Comparison of ENCODE assay signal across 15 cellular contexts in genomic region chr2:5673861-5674240, GRCh38. TPM values are rescaled to one million over a fixed set of nuclear protein-coding genes. Genes with fewer than 3 reads are reported as not detected.
A peak's percentile ranks its signal among the peaks of the same experiment; 100 is the strongest.
DNase-seq lines count a peak whose midpoint lies in the region; ATAC-seq and TF ChIP-seq lines count a peak whose summit lies in the region.
"Had no signal": no experiment of that assay in that cellular context is flagged by ENCODE, and none has a peak within 500 bp of the region (broad histone marks: within the 10 kb centered on the region; RNA-seq: fewer than 3 reads in every experiment).

No MANE protein-coding gene starts in this region.

- DNase-seq in AG04449 (ENCODE audit: low read depth, low spot score) = no peak
- no peak for DNase-seq in H7
- DNase-seq in astrocyte of the spinal cord (ENCODE audit: low read depth, low spot score) = peak; percentile 52
- DNase-seq in mesenchymal stem cell = peak; percentile 45
- DNase-seq in thyroid gland = no peak
- DNase-seq in NCI-H187 (lab: John Stamatoyannopoulos, UW) = no peak
- DNase-seq: activated CD4-positive, alpha-beta T cell treated with anti-CD3 and anti-CD28 coated beads, Interleukin-2, amount 50 U/mL, for 48 hours; activated gamma-delta T cell treated with Interleukin-2 at 50 U/mL for 16 hours; BE2C; esophagus squamous epithelium; NCI-H2107; stimulated activated CD4-positive, alpha-beta T cell treated with anti-CD3 and anti-CD28 coated beads, Interleukin-15, amount 100 ng/mL, for 24 hours had no signal

- no peak overlapping the region for H2BK12ac ChIP-seq in mesenchymal stem cell (ENCODE audit: low read length in 2 of 2)

- no peak overlapping the region for H2AK5ac ChIP-seq in mesenchymal stem cell (ENCODE audit: low read length, severe bottlenecking)

- H4K8ac ChIP-seq in mesenchymal stem cell (ENCODE audit: low read length) = no peak overlapping the region

- H3K4me2 ChIP-seq in mesenchymal stem cell (ENCODE audit: low read length, poor library complexity, severe bottlenecking) = peak overlapping the region; percentile 74

- H3K23ac ChIP-seq in mesenchymal stem cell (ENCODE audit: low read length in 2 of 2) = no peak overlapping the region

- H3K4ac ChIP-seq in mesenchymal stem cell (ENCODE audit: low read depth in 1 of 2, low read length in 2 of 2) = no peak overlapping the region

- TF ChIP-seq POLR2A in thyroid gland (IDR thresholded peaks at IDR 0.05) = no peak

- no peak for TF ChIP-seq CTCF in AG04449 (IDR thresholded peaks at IDR 0.05; ENCODE audit: insufficient read depth, low read length, missing control alignments)
- TF ChIP-seq CTCF in astrocyte of the spinal cord (IDR thresholded peaks at IDR 0.05; ENCODE audit: low read depth, low read length) = no peak
- no peak for TF ChIP-seq CTCF in thyroid gland (IDR thresholded peaks at IDR 0.05)

- H2BK5ac ChIP-seq in mesenchymal stem cell (ENCODE audit: low read depth, low read length, poor library complexity, severe bottlenecking) = no peak overlapping the region

- H3K14ac ChIP-seq in mesenchymal stem cell (ENCODE audit: low read length in 2 of 2) = no peak overlapping the region

- no peak overlapping the region for H2BK120ac ChIP-seq in mesenchymal stem cell (ENCODE audit: low read depth, low read length)

- no peak overlapping the region for H2AFZ ChIP-seq in mesenchymal stem cell (ENCODE audit: low read depth, low read length)

- CTCF ChIA-PET in AG04449 (lab: Yijun Ruan, JAX) = interaction anchor here (0.7 kb wide), 1 partner anchor 1715 kb away, joined by 3 read pairs; no protein-coding TSS in a partner anchor

- intact Hi-C loops in thyroid gland (cut with DNase I) = no loop called here

- POLR2A ChIA-PET in AG04449 (lab: Yijun Ruan, JAX) = no interaction called here

- H3K4me3 ChIP-seq in AG04449 (ENCODE audit: low read depth, low read length) (peak overlapping the region; percentile 10; the same call in 1 of the 2 replicates), H7 (ENCODE audit: insufficient read depth, low read depth, low read length) (peak overlapping the region; percentile 40; the same call in 1 of the 2 replicates), astrocyte of the spinal cord (ENCODE audit: low read depth, low read length) (peak overlapping the region; percentile 29), mesenchymal stem cell (ENCODE audit: insufficient read depth in 1 of 2, low read depth in 1 of 2, low read length in 2 of 2) (peak overlapping the region in 1 of 2 experiments; percentile 45), thyroid gland (replicated peaks in 1 of 3) (no peak overlapping the region)
- H3K4me3 ChIP-seq: esophagus squamous epithelium had no signal

- H3K4me1 ChIP-seq in mesenchymal stem cell (ENCODE audit: control insufficient read depth, insufficient read depth, low read depth, low read length) (peaks cover 11% of the 10 kb centered on the region), thyroid gland (peaks cover 0 to 9% of the 10 kb centered on the region in 2 donors)
- H3K4me1 ChIP-seq: BE2C had no signal

- H2BK15ac ChIP-seq in mesenchymal stem cell (ENCODE audit: low read depth, poor library complexity, severe bottlenecking) = no peak overlapping the region

- ATAC-seq in HG03108 (IDR thresholded peaks at IDR 0.05; ENCODE audit: unreplicated experiment) (no peak), GM18498 (IDR thresholded peaks at IDR 0.05; ENCODE audit: unreplicated experiment) (no peak)

- H3K27me3 ChIP-seq in H7 (ENCODE audit: control insufficient read depth, insufficient read depth, low read length) = peaks cover 27% of the 10 kb centered on the region
- H3K27me3 ChIP-seq in mesenchymal stem cell (ENCODE audit: control insufficient read depth in 1 of 2, insufficient read depth in 1 of 2, low read length in 2 of 2) = peaks cover 17 to 24% of the 10 kb centered on the region in 2 experiments
- no peaks in the 10 kb centered on the region for H3K27me3 ChIP-seq in thyroid gland

- no peak overlapping the region for H4K91ac ChIP-seq in mesenchymal stem cell (ENCODE audit: low read length)

- no peak overlapping the region for H3K9ac ChIP-seq in mesenchymal stem cell (ENCODE audit: low read length)

- H3K79me1 ChIP-seq in mesenchymal stem cell (replicated peaks; ENCODE audit: low read length, poor library complexity, severe bottlenecking) = no peaks in the 10 kb centered on the region

- no peak overlapping the region for H3K18ac ChIP-seq in mesenchymal stem cell (ENCODE audit: low read depth in 1 of 2, low read length in 2 of 2)

- H3K9me3 ChIP-seq in mesenchymal stem cell (ENCODE audit: control insufficient read depth, low read length) (no peaks in the 10 kb centered on the region), thyroid gland (no peaks in the 10 kb centered on the region)
- H3K9me3 ChIP-seq: BE2C, esophagus squamous epithelium had no signal

- in situ Hi-C loops in astrocyte of the spinal cord (cut with HindIII; ENCODE audit: low sequenced_read_pairs) = no loop called here

- 0% methylated on average over 9 of the region's 14 CpGs for WGBS in mesenchymal stem cell
- 5 to 8% methylated on average over 14 of the region's 14 CpGs for WGBS in thyroid gland, 2 donors

- H3K27ac ChIP-seq in mesenchymal stem cell (ENCODE audit: low read length, poor library complexity, severe bottlenecking) = no peak overlapping the region
- H3K27ac ChIP-seq in thyroid gland = no peak overlapping the region
- H3K27ac ChIP-seq: esophagus squamous epithelium had no signal

- no peaks in the 10 kb centered on the region for H3K36me3 ChIP-seq in H7 (replicated peaks; ENCODE audit: control insufficient read depth, insufficient read depth, low read length)
- no peaks in the 10 kb centered on the region for H3K36me3 ChIP-seq in mesenchymal stem cell (ENCODE audit: control insufficient read depth in 1 of 2, insufficient read depth in 2 of 2, low read depth in 1 of 2, low read length in 2 of 2)
- H3K36me3 ChIP-seq in thyroid gland = no peaks in the 10 kb centered on the region
- H3K36me3 ChIP-seq: BE2C, esophagus squamous epithelium had no signal

RNA-seq across cellular contexts. Expression of gene SOX11, which starts 18.3 kb away (rescaled TPM):
- total RNA-seq in H7 (2014; rRNA removed; shearing (Covaris generic)) = 20.9 and 26.6 TPM in 2 replicates
- 4.6 TPM for polyA plus RNA-seq in mesenchymal stem cell (2013, experiment 1 of 2)
- polyA plus RNA-seq in mesenchymal stem cell (2013, experiment 2 of 2) = 4.4 TPM
- not detected for total RNA-seq in thyroid gland
- total RNA-seq: esophagus squamous epithelium had no signal
- polyA plus RNA-seq: keratinocyte had no signal

Comparison
In these comparisons a context has a peak if more than half of its experiments do, and no peak if none do; other contexts are left out.
1. DNase-seq: peak in astrocyte of the spinal cord (single experiment) and mesenchymal stem cell (single experiment); none in AG04449 (single experiment), H7 (single experiment), thyroid gland (0 of 2) and NCI-H187 (0 of 2).
2. H3K4me3 ChIP-seq: peak in AG04449 (single experiment), H7 (single experiment) and astrocyte of the spinal cord (single experiment); none in thyroid gland (0 of 3).
3. RNA of gene SOX11, which starts 18.3 kb away (total RNA-seq): 20.9 to 26.6 TPM in H7; not detected in thyroid gland; every median in the first group is over 10 times any median in the second.